Comparison of ENCODE assay signal across 32 cellular contexts in the genomic region with DNA sequence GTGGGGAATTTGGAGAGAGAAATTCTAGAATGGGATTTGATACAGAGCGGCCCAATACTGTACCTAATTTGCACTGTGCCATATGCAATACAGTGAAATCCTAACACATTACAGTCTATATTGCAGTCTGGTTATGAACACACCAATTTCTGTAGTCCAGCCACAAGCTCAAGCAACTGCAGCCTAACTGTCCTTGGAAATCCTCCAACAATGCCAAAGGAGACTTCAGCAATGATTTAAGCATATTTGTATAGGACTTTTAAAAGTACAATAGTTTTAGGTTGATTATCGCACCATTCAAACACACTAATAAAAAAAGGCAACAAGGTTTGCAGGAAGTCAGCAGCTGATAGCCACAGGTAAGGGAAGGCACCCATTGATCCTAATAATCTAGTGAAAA. TPM values are rescaled to one million over a fixed set of nuclear protein-coding genes. Genes with fewer than 3 reads are reported as not detected.
A peak's percentile ranks its signal among the peaks of the same experiment; 100 is the strongest.
DNase-seq lines count a peak whose midpoint lies in the region; ATAC-seq and TF ChIP-seq lines count a peak whose summit lies in the region.
"Had no signal": no experiment of that assay in that cellular context is flagged by ENCODE, and none has a peak within 500 bp of the region (broad histone marks: within the 10 kb centered on the region; RNA-seq: fewer than 3 reads in every experiment).

No MANE protein-coding gene starts in this region.

- H3K9me3 ChIP-seq in IMR-90 (ENCODE audit: control insufficient read depth, insufficient read depth, low read length): no peaks in the 10 kb centered on the region
- no peaks in the 10 kb centered on the region for H3K9me3 ChIP-seq in naive thymus-derived CD4-positive, alpha-beta T cell (ENCODE audit: control insufficient read depth in 2 of 3, low read length in 3 of 3)
- H3K9me3 ChIP-seq in hepatocyte (ENCODE audit: low read depth): no peaks in the 10 kb centered on the region
- H3K9me3 ChIP-seq: BE2C, MG63, right atrium auricular region, testis, uterus had no signal

- H3K4me3 Mint-ChIP-seq in osteocyte (ENCODE audit: unreplicated experiment) (no peak overlapping the region), endothelial cell (ENCODE audit: unreplicated experiment) (no peak overlapping the region)
- H3K4me3 Mint-ChIP-seq in activated T-helper 17 cell treated with anti-CD3 and anti-CD28 coated beads, Interleukin-2, amount 50 U/mL, for 72 hours: no peak overlapping the region
- no peak overlapping the region for H3K4me3 Mint-ChIP-seq in naive thymus-derived CD4-positive, alpha-beta T cell
- H3K4me3 Mint-ChIP-seq: brain; CD8-positive, alpha-beta T cell; H9; immature natural killer cell; stimulated activated naive CD8-positive, alpha-beta T cell treated with anti-CD3 and anti-CD28 coated beads, Interleukin-15, Interleukin-2, amounts not matched to agents 100 ng/mL and 50 ng/mL, for 24 hours; T-helper 1 cell treated with Interleukin-12 subunit alpha and Interleukin-12 subunit beta and Interleukin-4 antibody, amounts not matched to agents 30 μg/mL and 1 μg/mL, for 36 hours had no signal

- H3K9me2 ChIP-seq in hepatocyte (replicated peaks; ENCODE audit: insufficient read depth): no peaks in the 10 kb centered on the region

- no peaks in the 10 kb centered on the region for H3K27me3 ChIP-seq in IMR-90 (ENCODE audit: control insufficient read depth, insufficient read depth, low read length)
- no peaks in the 10 kb centered on the region for H3K27me3 ChIP-seq in naive thymus-derived CD4-positive, alpha-beta T cell (ENCODE audit: control insufficient read depth in 2 of 2, insufficient read depth in 2 of 2, low read length in 2 of 2)
- no peaks in the 10 kb centered on the region for H3K27me3 ChIP-seq in hepatocyte
- H3K27me3 ChIP-seq: BE2C, MG63, right atrium auricular region, testis, uterus had no signal

- H3K79me2 ChIP-seq in hepatocyte: peaks cover 18% of the 10 kb centered on the region

- H4K20me1 ChIP-seq in IMR-90 (ENCODE audit: insufficient read depth, low read length) (no peaks in the 10 kb centered on the region), hepatocyte (ENCODE audit: insufficient read depth, poor library complexity, severe bottlenecking) (no peaks in the 10 kb centered on the region)

- H3K27ac Mint-ChIP-seq in osteocyte (ENCODE audit: unreplicated experiment) (peak overlapping the region; percentile 67), endothelial cell (ENCODE audit: unreplicated experiment) (no peak overlapping the region)
- no peak overlapping the region for H3K27ac Mint-ChIP-seq in activated T-helper 17 cell treated with anti-CD3 and anti-CD28 coated beads, Interleukin-2, amount 50 U/mL, for 72 hours
- H3K27ac Mint-ChIP-seq in naive thymus-derived CD4-positive, alpha-beta T cell: no peak overlapping the region
- H3K27ac Mint-ChIP-seq: brain; CD8-positive, alpha-beta T cell; H9; immature natural killer cell; stimulated activated naive CD8-positive, alpha-beta T cell treated with anti-CD3 and anti-CD28 coated beads, Interleukin-15, Interleukin-2, amounts not matched to agents 100 ng/mL and 50 ng/mL, for 24 hours; T-helper 1 cell treated with Interleukin-12 subunit alpha and Interleukin-12 subunit beta and Interleukin-4 antibody, amounts not matched to agents 30 μg/mL and 1 μg/mL, for 36 hours had no signal

- H3K27ac ChIP-seq in IMR-90 (ENCODE audit: insufficient read depth, low read length) (no peak overlapping the region), hepatocyte (no peak overlapping the region)
- no peak overlapping the region for H3K27ac ChIP-seq in naive thymus-derived CD4-positive, alpha-beta T cell (ENCODE audit: low read depth, low read length)
- H3K27ac ChIP-seq: epithelial cell of prostate, right atrium auricular region, RWPE1, testis, uterus had no signal

- no peak overlapping the region for H3K4me2 ChIP-seq in IMR-90 (ENCODE audit: low read depth, low read length)
- no peak overlapping the region for H3K4me2 ChIP-seq in hepatocyte

- BruUV-seq in IMR-90 (replicated peaks; lab: Mats Ljungman, UMichigan): no TSS peak

- no peak overlapping the region for H3K14ac ChIP-seq in IMR-90 (replicated peaks; ENCODE audit: low read depth, low read length)

- no peak overlapping the region for H4K91ac ChIP-seq in IMR-90 (ENCODE audit: insufficient read depth, low read depth, low read length)

- DNase-seq in IMR-90: peak; percentile 49
- peak; percentile 61 for DNase-seq in astrocyte of the spinal cord (ENCODE audit: low read depth, low spot score)
- peak; percentile 77 for DNase-seq in fibroblast of peridontal ligament (ENCODE audit: extremely low read depth)
- no peak for DNase-seq in osteocyte (ENCODE audit: extremely low spot score, unreplicated experiment)
- DNase-seq in endothelial cell (ENCODE audit: low spot score): no peak
- no peak for DNase-seq in naive thymus-derived CD4-positive, alpha-beta T cell
- no peak for DNase-seq in hepatocyte (ENCODE audit: low spot score)
- DNase-seq: activated CD4-positive, alpha-beta T cell treated with anti-CD3 and anti-CD28 coated beads, Interleukin-2, amount 50 U/mL, for 4 hours; activated T-cell treated with anti-CD3 and anti-CD28 coated beads, Interleukin-2, amount 50 U/mL, for 48 hours; BE2C; CD8-positive, alpha-beta T cell; cerebellar nuclear complex; H9; immature natural killer cell; KBM-7; MG63; NCI-H1417; NCI-H2081; NCI-H524 treated with DMSO at 0.1 percent for 48 hours; OCI-M1; stimulated activated CD4-positive, alpha-beta T cell treated with anti-CD3 and anti-CD28 coated beads, Interleukin-2, amount 100 ng/mL, for 24 hours; testis; uterus had no signal

- TF ChIP-seq CTCF in IMR-90 (conservative IDR thresholded peaks at IDR 0.05; ENCODE audit: low read depth, low read length) (no peak), astrocyte of the spinal cord (IDR thresholded peaks at IDR 0.05; ENCODE audit: low read depth, low read length) (no peak), osteocyte (IDR thresholded peaks at IDR 0.05) (no peak), endothelial cell (IDR thresholded peaks at IDR 0.05; ENCODE audit: unreplicated experiment) (no peak), hepatocyte (IDR thresholded peaks at IDR 0.05; ENCODE audit: poor library complexity) (no peak)

- no peak overlapping the region for H3K18ac ChIP-seq in IMR-90 (ENCODE audit: low read depth, low read length)

- dilution Hi-C loops in IMR-90 (cut with HindIII; ENCODE audit: low sequenced_read_pairs, unreplicated experiment): no loop called here

- no peaks in the 10 kb centered on the region for H3K36me3 ChIP-seq in IMR-90 (ENCODE audit: control insufficient read depth, insufficient read depth, low read length)
- H3K36me3 ChIP-seq in naive thymus-derived CD4-positive, alpha-beta T cell (ENCODE audit: control insufficient read depth in 2 of 3, insufficient read depth in 3 of 3, low read length in 3 of 3): no peaks in the 10 kb centered on the region
- H3K36me3 ChIP-seq in hepatocyte (replicated peaks; ENCODE audit: insufficient read depth, low read depth): no peaks in the 10 kb centered on the region
- H3K36me3 ChIP-seq: BE2C, right atrium auricular region, uterus had no signal

- intact Hi-C loops in IMR-90 (cut with micrococcal nuclease): no loop called here
- intact Hi-C loops in naive thymus-derived CD4-positive, alpha-beta T cell (cut with micrococcal nuclease): no loop called here

- H3K4me1 ChIP-seq in IMR-90 (ENCODE audit: control insufficient read depth, insufficient read depth, low read length) (peaks cover 7% of the 10 kb centered on the region), hepatocyte (ENCODE audit: insufficient read depth) (no peaks in the 10 kb centered on the region)
- no peaks in the 10 kb centered on the region for H3K4me1 ChIP-seq in naive thymus-derived CD4-positive, alpha-beta T cell (ENCODE audit: control insufficient read depth in 2 of 2, insufficient read depth in 2 of 2, low read length in 2 of 2)
- H3K4me1 ChIP-seq: right atrium auricular region, testis, uterus had no signal

- H3K4me1 Mint-ChIP-seq in osteocyte (ENCODE audit: unreplicated experiment): peaks cover 66% of the 10 kb centered on the region
- H3K4me1 Mint-ChIP-seq in endothelial cell (ENCODE audit: unreplicated experiment): peaks cover 48% of the 10 kb centered on the region
- H3K4me1 Mint-ChIP-seq in activated T-helper 17 cell treated with anti-CD3 and anti-CD28 coated beads, Interleukin-2, amount 50 U/mL, for 72 hours: no peaks in the 10 kb centered on the region
- peaks cover 0 to 28% (median 4%) of the 10 kb centered on the region in 7 donors for H3K4me1 Mint-ChIP-seq in naive thymus-derived CD4-positive, alpha-beta T cell

- no peaks in the 10 kb centered on the region for H3K27me3 Mint-ChIP-seq in osteocyte (ENCODE audit: unreplicated experiment)
- peaks cover 6% of the 10 kb centered on the region for H3K27me3 Mint-ChIP-seq in endothelial cell (ENCODE audit: unreplicated experiment)
- no peaks in the 10 kb centered on the region for H3K27me3 Mint-ChIP-seq in activated T-helper 17 cell treated with anti-CD3 and anti-CD28 coated beads, Interleukin-2, amount 50 U/mL, for 72 hours
- H3K27me3 Mint-ChIP-seq in naive thymus-derived CD4-positive, alpha-beta T cell: peaks cover 0 to 11% (median 0%) of the 10 kb centered on the region in 5 donors
- H3K27me3 Mint-ChIP-seq: brain; stimulated activated naive CD8-positive, alpha-beta T cell treated with anti-CD3 and anti-CD28 coated beads, Interleukin-15, Interleukin-2, amounts not matched to agents 100 ng/mL and 50 ng/mL, for 24 hours had no signal

- H2BK15ac ChIP-seq in IMR-90 (ENCODE audit: low read depth, low read length): no peak overlapping the region

- H2AFZ ChIP-seq in IMR-90 (replicated peaks; ENCODE audit: low read length, poor library complexity) (no peak overlapping the region), hepatocyte (no peak overlapping the region)

- H2AK9ac ChIP-seq in IMR-90 (replicated peaks; ENCODE audit: low read depth, low read length, poor library complexity): no peak overlapping the region

- H4K8ac ChIP-seq in IMR-90 (ENCODE audit: low read depth in 2 of 2, low read length in 2 of 2): no peak overlapping the region

- CTCF ChIA-PET in IMR-90 (lab: Yijun Ruan, JAX): no interaction called here
- CTCF ChIA-PET in naive thymus-derived CD4-positive, alpha-beta T cell (lab: Charles Lee): no interaction called here

- H3K36me3 Mint-ChIP-seq in osteocyte (ENCODE audit: unreplicated experiment): no peaks in the 10 kb centered on the region
- H3K36me3 Mint-ChIP-seq in endothelial cell (ENCODE audit: low read depth, unreplicated experiment): no peaks in the 10 kb centered on the region
- no peaks in the 10 kb centered on the region for H3K36me3 Mint-ChIP-seq in activated T-helper 17 cell treated with anti-CD3 and anti-CD28 coated beads, Interleukin-2, amount 50 U/mL, for 72 hours (ENCODE audit: low read depth)
- peaks cover 0 to 10% (median 3%) of the 10 kb centered on the region in 5 donors for H3K36me3 Mint-ChIP-seq in naive thymus-derived CD4-positive, alpha-beta T cell
- H3K36me3 Mint-ChIP-seq: brain; CD8-positive, alpha-beta T cell had no signal

- no peak overlapping the region for H3K9ac ChIP-seq in IMR-90 (ENCODE audit: low read depth, low read length)

- TF ChIP-seq POLR2A in IMR-90 (IDR thresholded peaks at IDR 0.05; ENCODE audit: low read depth, low read length): no peak

- H3K79me1 ChIP-seq in IMR-90 (ENCODE audit: low read depth in 1 of 2, low read length in 2 of 2): peaks cover 49 to 82% of the 10 kb centered on the region in 2 experiments

- no peak for TF ChIP-seq RAD21 in IMR-90 (IDR thresholded peaks at IDR 0.05; ENCODE audit: low read length)

- peak overlapping the region; percentile 16; the same call in 1 of the 2 replicates for H2BK120ac ChIP-seq in IMR-90 (ENCODE audit: low read depth, low read length)

- no peak overlapping the region for H2BK20ac ChIP-seq in IMR-90 (ENCODE audit: low read depth, low read length)

- no peak overlapping the region for H2AK5ac ChIP-seq in IMR-90 (ENCODE audit: low read depth, low read length)

- no peak overlapping the region for H3K4ac ChIP-seq in IMR-90 (ENCODE audit: low read depth, low read length)

- peaks cover 7% of the 10 kb centered on the region for H3K9me1 ChIP-seq in IMR-90 (ENCODE audit: insufficient read depth, low read length)

- no peak overlapping the region for H2BK5ac ChIP-seq in IMR-90 (ENCODE audit: low read depth, low read length, poor library complexity, severe bottlenecking)

- no peak overlapping the region for H4K5ac ChIP-seq in IMR-90 (ENCODE audit: low read depth, low read length)

- ATAC-seq in IMR-90 (ENCODE audit: low read depth): peak; percentile 44; the same call in 1 of the 2 replicates
- no peak for ATAC-seq in activated T-helper 17 cell treated with anti-CD3 and anti-CD28 coated beads, Interleukin-2, amount 50 U/mL, for 72 hours (replicated peaks)
- no peak for ATAC-seq in naive thymus-derived CD4-positive, alpha-beta T cell
- ATAC-seq: activated CD4-positive, CD25-positive, alpha-beta regulatory T cell treated with anti-CD3 and anti-CD28 coated beads, Interleukin-2, amount 50 U/mL, for 24 hours; CD8-positive, alpha-beta T cell; GM12878 had no signal

- H3K56ac ChIP-seq in IMR-90 (ENCODE audit: extremely low read depth, insufficient read depth, low read length): no peak overlapping the region

- H3K23ac ChIP-seq in IMR-90 (ENCODE audit: low read depth, low read length): no peak overlapping the region

- H3K9me3 Mint-ChIP-seq in osteocyte (ENCODE audit: unreplicated experiment): no peaks in the 10 kb centered on the region
- H3K9me3 Mint-ChIP-seq in endothelial cell (ENCODE audit: unreplicated experiment): no peaks in the 10 kb centered on the region
- no peaks in the 10 kb centered on the region for H3K9me3 Mint-ChIP-seq in activated T-helper 17 cell treated with anti-CD3 and anti-CD28 coated beads, Interleukin-2, amount 50 U/mL, for 72 hours
- H3K9me3 Mint-ChIP-seq in naive thymus-derived CD4-positive, alpha-beta T cell: peaks cover 0 to 3% (median 0%) of the 10 kb centered on the region in 11 donors
- H3K9me3 Mint-ChIP-seq: CD8-positive, alpha-beta T cell; H9; stimulated activated naive CD8-positive, alpha-beta T cell treated with anti-CD3 and anti-CD28 coated beads, Interleukin-15, Interleukin-2, amounts not matched to agents 100 ng/mL and 50 ng/mL, for 24 hours; T-helper 1 cell treated with Interleukin-12 subunit alpha and Interleukin-12 subunit beta and Interleukin-4 antibody, amounts not matched to agents 30 μg/mL and 1 μg/mL, for 36 hours had no signal

- POLR2A ChIA-PET in IMR-90 (lab: Charles Lee; ENCODE audit: unreplicated experiment): no interaction called here
- POLR2A ChIA-PET in naive thymus-derived CD4-positive, alpha-beta T cell (lab: Charles Lee): no interaction called here

- H3K4me3 ChIP-seq in IMR-90 (ENCODE audit: insufficient read depth, low read depth, low read length) (no peak overlapping the region), astrocyte of the spinal cord (ENCODE audit: low read depth, low read length) (no peak overlapping the region), hepatocyte (no peak overlapping the region)
- H3K4me3 ChIP-seq in naive thymus-derived CD4-positive, alpha-beta T cell (ENCODE audit: low read length): no peak overlapping the region
- H3K4me3 ChIP-seq: GM12878, MG63, right atrium auricular region, testis, uterus had no signal

- WGBS in IMR-90 (ENCODE audit: extremely low coverage in 2 of 2, insufficient read length in 1 of 2), 2 experiments: no CpG with 5 or more reads among the region's 2 CpGs
- WGBS in hepatocyte (ENCODE audit: low lambda C conversion rate, missing lambda C conversion rate): 66% methylated on average over 2 of the region's 2 CpGs

- in situ Hi-C loops in IMR-90 (cut with MboI; ENCODE audit: low sequenced_read_pairs): no loop called here
- in situ Hi-C loops in astrocyte of the spinal cord (cut with HindIII; ENCODE audit: low sequenced_read_pairs): no loop called here

RNA-seq across cellular contexts. Expression of gene DIAPH3, which starts 17.2 kb away (rescaled TPM):
- total RNA-seq in IMR-90 (2012; rRNA removed) (9.3 and 16.1 TPM in 2 replicates), osteocyte (9.2 and 12.2 TPM in 2 replicates), endothelial cell (ENCODE audit: unreplicated experiment) (4.5 TPM), hepatocyte (7.3 and 7.9 TPM in 2 replicates)
- polyA plus RNA-seq in IMR-90 (2012; rRNA removed) (8.5 and 8.9 TPM in 2 replicates), hepatocyte (4.7 and 7.4 TPM in 2 replicates)
- 1.3 and 1.5 TPM in 2 replicates for polyA plus RNA-seq in IMR-90 (2012; cell fraction: cytosol; rRNA removed)
- 1.0 and 5.1 TPM in 2 replicates for polyA plus RNA-seq in IMR-90 (2012; cell fraction: nucleus; rRNA removed; ENCODE audit: low replicate concordance)
- 10 to 100 TPM; 23.8 to 31.0 TPM for total RNA-seq in activated T-helper 17 cell treated with anti-CD3 and anti-CD28 coated beads, Interleukin-2, amount 50 U/mL, for 72 hours
- total RNA-seq in naive thymus-derived CD4-positive, alpha-beta T cell: 10 to 100 TPM in 1 of 5 experiments, under 1 TPM in 1, not detected in 3; 0.37 to 17.5 TPM
- polyA plus RNA-seq in naive thymus-derived CD4-positive, alpha-beta T cell: not detected

Comparison
In these comparisons a context has a peak if more than half of its experiments do, and no peak if none do; other contexts are left out.
1. DNase-seq: peak in IMR-90 (single experiment), astrocyte of the spinal cord (single experiment) and fibroblast of peridontal ligament (single experiment); none in osteocyte (single experiment), endothelial cell (single experiment), naive thymus-derived CD4-positive, alpha-beta T cell (0 of 9) and hepatocyte (single experiment).